Comparison of ENCODE assay signal across 19 cellular contexts in the genomic region with DNA sequence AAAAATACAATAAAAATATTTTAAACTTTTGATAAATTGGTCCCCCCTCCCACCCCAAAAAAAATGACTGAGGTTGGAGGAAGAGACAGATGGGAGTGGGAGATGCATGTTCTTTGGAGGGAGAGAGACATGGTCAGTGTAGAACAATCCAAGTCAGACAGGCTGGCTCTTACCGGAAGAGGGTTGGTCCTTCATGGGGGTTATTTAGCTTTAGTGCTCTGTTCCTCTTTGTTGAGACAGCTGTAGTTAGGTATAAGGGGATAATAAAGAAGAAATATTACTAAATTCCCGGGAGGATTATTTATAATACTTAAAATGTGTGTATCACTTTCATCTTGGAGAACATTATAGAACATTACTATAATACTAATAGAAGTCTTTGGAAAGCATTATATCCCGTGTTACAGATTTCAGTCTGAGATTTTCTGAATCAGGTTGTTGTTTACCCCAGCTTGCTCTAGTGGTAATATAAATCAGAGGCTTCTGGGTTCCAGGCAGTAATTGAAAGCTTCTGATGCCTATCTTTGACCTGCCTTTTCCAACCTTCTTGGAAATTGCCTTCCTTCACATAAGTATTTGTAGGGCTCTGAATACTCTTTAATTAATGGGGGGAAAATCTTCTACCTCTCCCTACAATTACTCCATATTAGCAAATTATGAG.
DNase-seq lines count a peak whose midpoint lies in the region; ATAC-seq and TF ChIP-seq lines count a peak whose summit lies in the region.
"Had no signal": no experiment of that assay in that cellular context is flagged by ENCODE, and none has a peak within 500 bp of the region (broad histone marks: within the 10 kb centered on the region; RNA-seq: fewer than 3 reads in every experiment).

No MANE protein-coding gene starts in this region.

- no peaks in the 10 kb centered on the region for H3K27me3 ChIP-seq in SK-N-SH (ENCODE audit: insufficient read depth)
- no peaks in the 10 kb centered on the region for H3K27me3 ChIP-seq in CD4-positive, alpha-beta T cell (ENCODE audit: control insufficient read depth, insufficient read depth, low read length)
- H3K27me3 ChIP-seq: MG63, Peyer's patch had no signal

- no peak overlapping the region for H3K4me3 ChIP-seq in SK-N-SH (ENCODE audit: low read depth in 2 of 2, low read length in 1 of 2)
- H3K4me3 ChIP-seq: GM23248, MG63, Peyer's patch had no signal

- H3K9me3 ChIP-seq in SK-N-SH: no peaks in the 10 kb centered on the region
- no peaks in the 10 kb centered on the region for H3K9me3 ChIP-seq in CD4-positive, alpha-beta T cell (ENCODE audit: control insufficient read depth, low read length)
- H3K9me3 ChIP-seq: Caco-2, MG63, Peyer's patch had no signal

- CTCF ChIA-PET in SK-N-SH (lab: Yijun Ruan, JAX): no interaction called here
- CTCF ChIA-PET in CD4-positive, alpha-beta T cell (lab: Charles Lee): no interaction called here

- no peak overlapping the region for H3K27ac ChIP-seq in SK-N-SH (ENCODE audit: low read depth in 2 of 2, low read length in 1 of 2)
- no peak overlapping the region for H3K27ac ChIP-seq in CD4-positive, alpha-beta T cell (ENCODE audit: low read depth, low read length)
- H3K27ac ChIP-seq: C4-2B, GM23248, KMS-11, Peyer's patch had no signal

- peaks cover 0 to 2% of the 10 kb centered on the region in 2 experiments; a peak in 1 of 4 replicates for H3K4me1 ChIP-seq in SK-N-SH (ENCODE audit: control insufficient read depth in 1 of 2, insufficient read depth in 2 of 2, low read depth in 1 of 2, low read length in 1 of 2)

- DNase-seq in SK-N-SH: no peak
- DNase-seq in SK-N-DZ (ENCODE audit: low spot score): peak; percentile 70
- no peak for DNase-seq in left colon
- DNase-seq in stimulated activated naive B cell treated with anti-CD40 and anti-IgM and Interleukin-4, amounts not matched to agents 10 μg/mL and 1 μg/mL and 100 μg/mL, for 72 hours: no peak
- no peak for DNase-seq in C1 segment of cervical spinal cord (lab: John Stamatoyannopoulos, UW)
- no peak for DNase-seq in CD4-positive, alpha-beta T cell
- DNase-seq: Caco-2; GM23248; MG63; NCI-H1417; NCI-H2029 treated with DMSO at 0.1 percent for 48 hours; NK-92 treated with Interleukin-12 subunit alpha and Interleukin-12 subunit beta, amount 100 ng/mL, for 24 hours; Peyer's patch; Right ventricle myocardium superior had no signal

- H3K4me3 Mint-ChIP-seq in stimulated activated naive B cell treated with anti-CD40 and anti-IgM and Interleukin-4, amounts not matched to agents 10 μg/mL and 1 μg/mL and 100 μg/mL, for 72 hours: no peak overlapping the region
- no peak overlapping the region for H3K4me3 Mint-ChIP-seq in CD4-positive, alpha-beta T cell

- H3K36me3 ChIP-seq in SK-N-SH (replicated peaks in 1 of 2; ENCODE audit: control insufficient read depth in 1 of 2, insufficient read depth in 2 of 2, low read length in 1 of 2): peaks cover 3 to 14% of the 10 kb centered on the region in 2 experiments
- H3K36me3 ChIP-seq: Peyer's patch had no signal

- H3K36me3 Mint-ChIP-seq in stimulated activated naive B cell treated with anti-CD40 and anti-IgM and Interleukin-4, amounts not matched to agents 10 μg/mL and 1 μg/mL and 100 μg/mL, for 72 hours: no peaks in the 10 kb centered on the region
- no peaks in the 10 kb centered on the region for H3K36me3 Mint-ChIP-seq in CD4-positive, alpha-beta T cell (ENCODE audit: low read depth)

- H4K20me1 ChIP-seq in SK-N-SH (ENCODE audit: insufficient read depth): peaks cover 14% of the 10 kb centered on the region; the same call in 1 of the 2 replicates

- H3F3A ChIP-seq in SK-N-SH (replicated peaks; ENCODE audit: insufficient read depth): peaks cover 9% of the 10 kb centered on the region

- ATAC-seq in SK-N-SH treated with all-trans-retinoic acid at 6 μM for 48 hours (no peak), left colon (peak; percentile 25), GM19467 (IDR thresholded peaks at IDR 0.05; ENCODE audit: unreplicated experiment) (no peak)
- peak; percentile 51 to 67 for ATAC-seq in stimulated activated naive B cell treated with anti-CD40 and anti-IgM and Interleukin-4, amounts not matched to agents 10 μg/mL and 1 μg/mL and 100 μg/mL, for 72 hours (replicated peaks)
- ATAC-seq in CD4-positive, alpha-beta T cell (ENCODE audit: poor library complexity): no peak
- ATAC-seq: HCT116 had no signal

- no peak overlapping the region for H3K4me2 ChIP-seq in SK-N-SH
- H3K4me2 ChIP-seq: KMS-11 had no signal

- POLR2A ChIA-PET in SK-N-SH (lab: Yijun Ruan, JAX): no interaction called here
- POLR2A ChIA-PET in CD4-positive, alpha-beta T cell (lab: Charles Lee): no interaction called here

- 89% methylated on average over 3 of the region's 3 CpGs for WGBS in SK-N-SH (ENCODE audit: low lambda C conversion rate)

- no peak for TF ChIP-seq RAD21 in SK-N-SH (IDR thresholded peaks at IDR 0.05; ENCODE audit: low read length)

- no peaks in the 10 kb centered on the region for H3K27me3 Mint-ChIP-seq in stimulated activated naive B cell treated with anti-CD40 and anti-IgM and Interleukin-4, amounts not matched to agents 10 μg/mL and 1 μg/mL and 100 μg/mL, for 72 hours
- H3K27me3 Mint-ChIP-seq in CD4-positive, alpha-beta T cell: no peaks in the 10 kb centered on the region

- H3K4me1 Mint-ChIP-seq in stimulated activated naive B cell treated with anti-CD40 and anti-IgM and Interleukin-4, amounts not matched to agents 10 μg/mL and 1 μg/mL and 100 μg/mL, for 72 hours: peaks cover 5 to 17% of the 10 kb centered on the region in 2 donors
- no peaks in the 10 kb centered on the region for H3K4me1 Mint-ChIP-seq in CD4-positive, alpha-beta T cell (ENCODE audit: low read depth)

- TF ChIP-seq EP300 in SK-N-SH (IDR thresholded peaks at IDR 0.05; ENCODE audit: borderline replicate concordance in 1 of 2, low read depth in 1 of 2, low read length in 1 of 2): no peak

- peaks cover 58% of the 10 kb centered on the region for H3K79me2 ChIP-seq in SK-N-SH (ENCODE audit: insufficient read depth)

- no peak for TF ChIP-seq CTCF in SK-N-SH (IDR thresholded peaks at IDR 0.05)
- no peak for TF ChIP-seq CTCF in CD4-positive, alpha-beta T cell (IDR thresholded peaks at IDR 0.05)

- H3K9me2 ChIP-seq in SK-N-SH: no peaks in the 10 kb centered on the region

- H3K9ac ChIP-seq in SK-N-SH: no peak overlapping the region
- H3K9ac ChIP-seq: GM23248, KMS-11 had no signal

- intact Hi-C loops in left colon (cut with DNase I, micrococcal nuclease): no loop called here
- intact Hi-C loops in CD4-positive, alpha-beta T cell (cut with DNase I, micrococcal nuclease): no loop called here

- H2AFZ ChIP-seq in SK-N-SH (ENCODE audit: low read depth): no peak overlapping the region
- H2AFZ ChIP-seq: GM23248 had no signal

- peak overlapping the region; percentile 59 for H3K27ac Mint-ChIP-seq in stimulated activated naive B cell treated with anti-CD40 and anti-IgM and Interleukin-4, amounts not matched to agents 10 μg/mL and 1 μg/mL and 100 μg/mL, for 72 hours
- no peak overlapping the region for H3K27ac Mint-ChIP-seq in CD4-positive, alpha-beta T cell

- no peaks in the 10 kb centered on the region for H3K9me3 Mint-ChIP-seq in stimulated activated naive B cell treated with anti-CD40 and anti-IgM and Interleukin-4, amounts not matched to agents 10 μg/mL and 1 μg/mL and 100 μg/mL, for 72 hours
- no peaks in the 10 kb centered on the region for H3K9me3 Mint-ChIP-seq in CD4-positive, alpha-beta T cell

TF ChIP-seq in SK-N-SH treated with all-trans-retinoic acid at 6 μM for 48 hours, 23 proteins besides CTCF, POLR2A, EP300 and RAD21:
- TF ChIP-seq ZNF8 (CRISPR knock-in tag; IDR thresholded peaks at IDR 0.05) (no peak), RARB (CRISPR knock-in tag; IDR thresholded peaks at IDR 0.05) (no peak), ISL1 (CRISPR knock-in tag; IDR thresholded peaks at IDR 0.05) (peak; percentile 18; the same call in 1 of the 2 replicates)
TF ChIP-seq in SK-N-SH treated with all-trans-retinoic acid at 6 μM for 48 hours: peak in this region for 1.

TF ChIP-seq in SK-N-SH, 30 proteins besides CTCF, POLR2A, EP300 and RAD21 (continues in another document):
- TF ChIP-seq, protein P1, sequence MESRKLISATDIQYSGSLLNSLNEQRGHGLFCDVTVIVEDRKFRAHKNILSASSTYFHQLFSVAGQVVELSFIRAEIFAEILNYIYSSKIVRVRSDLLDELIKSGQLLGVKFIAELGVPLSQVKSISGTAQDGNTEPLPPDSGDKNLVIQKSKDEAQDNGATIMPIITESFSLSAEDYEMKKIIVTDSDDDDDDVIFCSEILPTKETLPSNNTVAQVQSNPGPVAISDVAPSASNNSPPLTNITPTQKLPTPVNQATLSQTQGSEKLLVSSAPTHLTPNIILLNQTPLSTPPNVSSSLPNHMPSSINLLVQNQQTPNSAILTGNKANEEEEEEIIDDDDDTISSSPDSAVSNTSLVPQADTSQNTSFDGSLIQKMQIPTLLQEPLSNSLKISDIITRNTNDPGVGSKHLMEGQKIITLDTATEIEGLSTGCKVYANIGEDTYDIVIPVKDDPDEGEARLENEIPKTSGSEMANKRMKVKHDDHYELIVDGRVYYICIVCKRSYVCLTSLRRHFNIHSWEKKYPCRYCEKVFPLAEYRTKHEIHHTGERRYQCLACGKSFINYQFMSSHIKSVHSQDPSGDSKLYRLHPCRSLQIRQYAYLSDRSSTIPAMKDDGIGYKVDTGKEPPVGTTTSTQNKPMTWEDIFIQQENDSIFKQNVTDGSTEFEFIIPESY (IDR thresholded peaks at IDR 0.05; ENCODE audit: borderline replicate concordance, low read depth): no peak
- TF ChIP-seq JUND (IDR thresholded peaks at IDR 0.05): no peak
- no peak for TF ChIP-seq MEF2A (IDR thresholded peaks at IDR 0.05; ENCODE audit: borderline replicate concordance, low read depth)
- TF ChIP-seq, protein P2, sequence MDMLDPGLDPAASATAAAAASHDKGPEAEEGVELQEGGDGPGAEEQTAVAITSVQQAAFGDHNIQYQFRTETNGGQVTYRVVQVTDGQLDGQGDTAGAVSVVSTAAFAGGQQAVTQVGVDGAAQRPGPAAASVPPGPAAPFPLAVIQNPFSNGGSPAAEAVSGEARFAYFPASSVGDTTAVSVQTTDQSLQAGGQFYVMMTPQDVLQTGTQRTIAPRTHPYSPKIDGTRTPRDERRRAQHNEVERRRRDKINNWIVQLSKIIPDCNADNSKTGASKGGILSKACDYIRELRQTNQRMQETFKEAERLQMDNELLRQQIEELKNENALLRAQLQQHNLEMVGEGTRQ (IDR thresholded peaks at IDR 0.05; ENCODE audit: borderline replicate concordance, low read depth, low read length): no peak
- TF ChIP-seq SMC3 (IDR thresholded peaks at IDR 0.05; ENCODE audit: low read depth, low read length): no peak
- no peak for TF ChIP-seq POLR2AphosphoS5 (IDR thresholded peaks at IDR 0.05; ENCODE audit: low read depth, low read length)

Comparison
In these comparisons a context has a peak if more than half of its experiments do, and no peak if none do; other contexts are left out.
1. ATAC-seq: peak in left colon (single experiment) and stimulated activated naive B cell treated with anti-CD40 and anti-IgM and Interleukin-4, amounts not matched to agents 10 μg/mL and 1 μg/mL and 100 μg/mL, for 72 hours (2 of 2); none in SK-N-SH treated with all-trans-retinoic acid at 6 μM for 48 hours (single experiment), CD4-positive, alpha-beta T cell (single experiment) and GM19467 (single experiment).